In the genomic region with DNA sequence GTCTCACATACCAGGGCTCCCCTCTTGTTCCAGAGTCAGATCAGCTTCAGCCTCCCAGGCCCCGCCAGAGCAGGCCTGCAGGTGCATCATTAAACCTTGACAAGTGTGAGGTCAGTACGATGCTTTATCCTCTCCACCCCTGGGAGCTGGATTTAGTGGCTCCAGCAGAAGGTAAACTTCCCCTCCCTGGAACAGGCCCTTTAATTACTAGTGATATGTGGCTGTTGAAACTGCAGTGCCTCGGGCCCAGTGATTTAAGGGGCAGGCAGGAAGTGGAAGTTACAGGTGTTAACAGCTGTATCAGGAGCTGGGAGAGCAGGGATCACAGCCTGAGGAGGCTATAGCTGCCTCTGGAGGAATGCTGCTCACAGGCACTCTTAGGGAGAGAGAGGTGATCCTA, we compare ENCODE assay signal across 15 cellular contexts.
"Had no signal": no experiment of that assay in that cellular context is flagged by ENCODE, and none has a peak within 500 bp of the region (broad histone marks: within the 10 kb centered on the region; RNA-seq: fewer than 3 reads in every experiment).

No MANE protein-coding gene starts in this region.

- ATAC-seq: activated CD8-positive, alpha-beta T cell treated with anti-CD3 and anti-CD28 coated beads for 36 hours; mucosa of descending colon; naive thymus-derived CD4-positive, alpha-beta T cell; sciatic nerve; stimulated activated naive CD8-positive, alpha-beta T cell treated with anti-CD3 and anti-CD28 coated beads, Interleukin-15, amount 100 ng/mL, for 72 hours had no signal

- H3K9me3 Mint-ChIP-seq: activated CD8-positive, alpha-beta T cell treated with anti-CD3 and anti-CD28 coated beads for 36 hours; stimulated activated naive CD8-positive, alpha-beta T cell treated with anti-CD3 and anti-CD28 coated beads, Interleukin-15, amount 100 ng/mL, for 72 hours; type B pancreatic cell had no signal

- H3K36me3 Mint-ChIP-seq: activated naive CD8-positive, alpha-beta T cell; type B pancreatic cell had no signal

- H3K4me3 Mint-ChIP-seq: activated CD8-positive, alpha-beta T cell treated with anti-CD3 and anti-CD28 coated beads for 36 hours; activated naive CD8-positive, alpha-beta T cell; naive thymus-derived CD4-positive, alpha-beta T cell; stimulated activated naive CD8-positive, alpha-beta T cell treated with anti-CD3 and anti-CD28 coated beads, Interleukin-15, amount 100 ng/mL, for 72 hours; type B pancreatic cell had no signal

- H3K4me1 Mint-ChIP-seq: naive thymus-derived CD4-positive, alpha-beta T cell; stimulated activated naive CD8-positive, alpha-beta T cell treated with anti-CD3 and anti-CD28 coated beads, Interleukin-15, amount 100 ng/mL, for 72 hours had no signal

- DNase-seq: activated CD4-positive, alpha-beta T cell treated with anti-CD3 and anti-CD28 coated beads for 4 hours; activated CD8-positive, alpha-beta T cell treated with anti-CD3 and anti-CD28 coated beads for 36 hours; activated gamma-delta T cell; activated T-cell treated with anti-CD3 and anti-CD28 coated beads, Interleukin-2, amount 50 U/mL, for 48 hours; amniotic stem cell; central memory CD4-positive, alpha-beta T cell; esophagus squamous epithelium; left ventricle myocardium inferior; mucosa of descending colon; naive thymus-derived CD4-positive, alpha-beta T cell; ovary; stimulated activated naive CD8-positive, alpha-beta T cell treated with anti-CD3 and anti-CD28 coated beads, Interleukin-15, amount 100 ng/mL, for 72 hours had no signal

- H3K27ac Mint-ChIP-seq: activated CD8-positive, alpha-beta T cell treated with anti-CD3 and anti-CD28 coated beads for 36 hours; activated naive CD8-positive, alpha-beta T cell; naive thymus-derived CD4-positive, alpha-beta T cell; type B pancreatic cell had no signal
